ENCODE assay signal across 1 cellular context in the genomic region with DNA sequence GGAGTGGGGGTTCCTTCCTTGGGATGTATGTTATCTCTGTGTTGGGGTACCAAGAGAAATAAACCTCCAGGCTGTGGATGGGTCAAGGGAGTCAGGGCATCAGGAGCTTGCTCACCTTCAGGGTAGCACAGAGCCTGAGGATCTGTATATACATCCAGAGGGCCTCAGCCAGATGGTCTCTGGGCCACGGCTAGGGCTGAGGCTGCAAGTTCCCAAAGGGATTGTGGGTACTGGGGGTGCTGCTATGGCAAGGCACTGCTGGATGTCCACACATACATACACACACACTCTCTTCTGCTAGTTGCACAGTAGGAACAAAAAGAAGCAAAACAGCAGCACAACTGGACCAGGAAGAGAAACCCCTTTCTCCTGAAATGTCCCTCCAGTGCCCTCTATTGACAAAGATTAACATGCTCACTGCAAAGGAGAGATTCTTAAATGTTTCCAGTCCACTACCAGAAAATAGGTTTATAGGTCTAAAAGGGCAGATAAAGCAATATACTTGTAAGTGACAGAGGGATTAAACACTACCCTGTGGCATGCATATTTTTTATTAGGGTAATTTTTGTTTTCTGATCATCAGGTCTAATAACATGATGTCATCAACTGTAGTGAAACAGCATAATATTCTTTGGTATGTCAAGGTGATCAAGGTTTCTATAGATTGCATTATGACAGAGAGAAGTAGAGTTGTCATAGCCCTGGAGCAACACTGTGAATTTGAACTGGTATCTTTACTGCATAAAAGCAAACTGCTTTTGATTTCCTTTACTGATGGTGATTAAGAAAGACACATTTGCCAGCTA.
TF ChIP-seq lines count a peak whose summit lies in the region.

No MANE protein-coding gene starts in this region.

TF ChIP-seq in IMR-90, 13 proteins besides CTCF, POLR2A, EP300 and RAD21:
- TF ChIP-seq SMC3 (IDR thresholded peaks at IDR 0.05; ENCODE audit: low read depth, low read length) (peak; percentile 65), FOS (IDR thresholded peaks at IDR 0.05; ENCODE audit: low read depth, low read length) (no peak)
